ENCODE assay signal across 36 cellular contexts in genomic region chr4:75470738-75471137, GRCh38.
"Had no signal": no experiment of that assay in that cellular context is flagged by ENCODE, and none has a peak within 500 bp of the region (broad histone marks: within the 10 kb centered on the region; RNA-seq: fewer than 3 reads in every experiment).

No MANE protein-coding gene starts in this region.

- H3K4me2 ChIP-seq: KMS-11 had no signal

- H3K4me3 ChIP-seq: MG63 had no signal

- H3K9ac ChIP-seq: KMS-11 had no signal

- H3K36me3 ChIP-seq: MG63 had no signal

- H3K27ac ChIP-seq: KMS-11 had no signal

- H3K9me3 ChIP-seq: MG63 had no signal

- H3K27me3 ChIP-seq: MG63 had no signal

- DNase-seq: Karpas-422, Kasumi-1, MG63, MM.1S, MV-4-11, NCI-H1048, NCI-H1092, NCI-H1092 treated with DMSO at 0.1 percent for 48 hours, NCI-H1105, NCI-H1105 treated with DMSO at 0.1 percent for 48 hours, NCI-H1417, NCI-H1417 treated with DMSO at 0.1 percent for 48 hours, NCI-H1436, NCI-H1436 treated with DMSO at 0.1 percent for 48 hours, NCI-H146, NCI-H1694, NCI-H1694 treated with DMSO at 0.1 percent for 48 hours, NCI-H187, NCI-H187 treated with DMSO at 0.1 percent for 48 hours, NCI-H1930, NCI-H2029, NCI-H2029 treated with DMSO at 0.1 percent for 48 hours, NCI-H2081, NCI-H2081 treated with DMSO at 0.1 percent for 48 hours, NCI-H2107, NCI-H2171, NCI-H2171 treated with DMSO at 0.1 percent for 48 hours, NCI-H2227 treated with DMSO at 0.1 percent for 48 hours, NCI-H226, NCI-H345, NCI-H446, NCI-H446 treated with DMSO at 0.1 percent for 48 hours, NCI-H510A, NCI-H510A treated with DMSO at 0.1 percent for 48 hours, NCI-H524 had no signal
